In the genomic region with DNA sequence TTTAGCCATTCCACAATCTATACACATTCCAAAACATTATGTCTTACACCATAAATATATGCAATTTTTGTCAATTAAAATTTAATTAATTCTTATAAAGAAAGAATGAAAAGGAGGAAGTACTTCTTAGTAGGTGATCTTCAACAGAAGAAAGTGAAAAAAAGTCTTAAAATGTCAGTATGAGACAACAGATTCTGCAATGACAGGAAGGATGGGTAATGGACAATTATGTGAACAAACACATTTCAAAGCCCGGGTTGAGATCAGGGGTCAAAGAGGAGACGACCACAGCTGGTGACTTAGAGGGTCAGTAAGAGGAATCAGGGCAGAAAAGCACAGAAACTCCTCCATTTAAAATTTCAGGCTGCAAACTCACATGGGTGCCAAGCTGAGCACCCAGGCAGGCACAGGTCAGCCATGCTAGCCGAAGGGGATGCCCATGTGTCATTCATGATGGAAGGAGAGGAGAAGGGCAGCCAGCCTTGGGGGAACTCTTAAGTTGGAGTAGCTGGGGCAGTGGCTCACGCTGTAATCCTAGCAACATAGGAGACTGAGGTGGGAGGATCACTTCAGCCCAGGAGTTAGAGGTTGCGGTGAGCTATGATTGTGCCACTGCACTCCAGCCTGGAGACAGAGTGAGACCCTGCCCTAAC, we compare ENCODE assay signal across 1 cellular context.
TF ChIP-seq lines count a peak whose summit lies in the region.

No MANE protein-coding gene starts in this region.

TF ChIP-seq in A549, 52 proteins besides CTCF, POLR2A, EP300 and RAD21 (continued from another document):
- TF ChIP-seq, protein P1, sequence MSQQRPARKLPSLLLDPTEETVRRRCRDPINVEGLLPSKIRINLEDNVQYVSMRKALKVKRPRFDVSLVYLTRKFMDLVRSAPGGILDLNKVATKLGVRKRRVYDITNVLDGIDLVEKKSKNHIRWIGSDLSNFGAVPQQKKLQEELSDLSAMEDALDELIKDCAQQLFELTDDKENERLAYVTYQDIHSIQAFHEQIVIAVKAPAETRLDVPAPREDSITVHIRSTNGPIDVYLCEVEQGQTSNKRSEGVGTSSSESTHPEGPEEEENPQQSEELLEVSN (IDR thresholded peaks at IDR 0.05; ENCODE audit: borderline replicate concordance, low read depth): no peak
- TF ChIP-seq CHD2 (IDR thresholded peaks at IDR 0.05; ENCODE audit: low read length, partially characterized antibody) (no peak), FOSL2 (IDR thresholded peaks at IDR 0.05) (no peak), FOSL2 (CRISPR knock-in tag; IDR thresholded peaks at IDR 0.05) (no peak), HEYL (CRISPR knock-in tag; IDR thresholded peaks at IDR 0.05) (no peak), KDM5A (IDR thresholded peaks at IDR 0.05) (no peak), POLR2AphosphoS2 (conservative IDR thresholded peaks at IDR 0.05; ENCODE audit: low read length) (no peak), CHD4 (IDR thresholded peaks at IDR 0.05; ENCODE audit: borderline replicate concordance) (no peak), HOXB5 (CRISPR knock-in tag; IDR thresholded peaks at IDR 0.05) (no peak), PHF8 (IDR thresholded peaks at IDR 0.05; ENCODE audit: borderline replicate concordance, low read depth) (no peak), RARB (CRISPR knock-in tag; IDR thresholded peaks at IDR 0.05) (no peak), NR3C1 (IDR thresholded peaks at IDR 0.05) (no peak), HDAC2 (IDR thresholded peaks at IDR 0.05) (no peak), ZNF302 (CRISPR knock-in tag; IDR thresholded peaks at IDR 0.05) (no peak), JUN (IDR thresholded peaks at IDR 0.05) (no peak), CBX8 (IDR thresholded peaks at IDR 0.05) (no peak), SMC3 (IDR thresholded peaks at IDR 0.05) (no peak)
- TF ChIP-seq, protein P2, sequence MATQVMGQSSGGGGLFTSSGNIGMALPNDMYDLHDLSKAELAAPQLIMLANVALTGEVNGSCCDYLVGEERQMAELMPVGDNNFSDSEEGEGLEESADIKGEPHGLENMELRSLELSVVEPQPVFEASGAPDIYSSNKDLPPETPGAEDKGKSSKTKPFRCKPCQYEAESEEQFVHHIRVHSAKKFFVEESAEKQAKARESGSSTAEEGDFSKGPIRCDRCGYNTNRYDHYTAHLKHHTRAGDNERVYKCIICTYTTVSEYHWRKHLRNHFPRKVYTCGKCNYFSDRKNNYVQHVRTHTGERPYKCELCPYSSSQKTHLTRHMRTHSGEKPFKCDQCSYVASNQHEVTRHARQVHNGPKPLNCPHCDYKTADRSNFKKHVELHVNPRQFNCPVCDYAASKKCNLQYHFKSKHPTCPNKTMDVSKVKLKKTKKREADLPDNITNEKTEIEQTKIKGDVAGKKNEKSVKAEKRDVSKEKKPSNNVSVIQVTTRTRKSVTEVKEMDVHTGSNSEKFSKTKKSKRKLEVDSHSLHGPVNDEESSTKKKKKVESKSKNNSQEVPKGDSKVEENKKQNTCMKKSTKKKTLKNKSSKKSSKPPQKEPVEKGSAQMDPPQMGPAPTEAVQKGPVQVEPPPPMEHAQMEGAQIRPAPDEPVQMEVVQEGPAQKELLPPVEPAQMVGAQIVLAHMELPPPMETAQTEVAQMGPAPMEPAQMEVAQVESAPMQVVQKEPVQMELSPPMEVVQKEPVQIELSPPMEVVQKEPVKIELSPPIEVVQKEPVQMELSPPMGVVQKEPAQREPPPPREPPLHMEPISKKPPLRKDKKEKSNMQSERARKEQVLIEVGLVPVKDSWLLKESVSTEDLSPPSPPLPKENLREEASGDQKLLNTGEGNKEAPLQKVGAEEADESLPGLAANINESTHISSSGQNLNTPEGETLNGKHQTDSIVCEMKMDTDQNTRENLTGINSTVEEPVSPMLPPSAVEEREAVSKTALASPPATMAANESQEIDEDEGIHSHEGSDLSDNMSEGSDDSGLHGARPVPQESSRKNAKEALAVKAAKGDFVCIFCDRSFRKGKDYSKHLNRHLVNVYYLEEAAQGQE (IDR thresholded peaks at IDR 0.05): no peak
